9 cellular contexts compared by ENCODE assay signal in genomic region chr6:88177961-88178464, GRCh38. TPM values are rescaled to one million over a fixed set of nuclear protein-coding genes. Genes with fewer than 3 reads are reported as not detected.
DNase-seq lines count a peak whose midpoint lies in the region; ATAC-seq and TF ChIP-seq lines count a peak whose summit lies in the region.
"Had no signal": no experiment of that assay in that cellular context is flagged by ENCODE, and none has a peak within 500 bp of the region (broad histone marks: within the 10 kb centered on the region; RNA-seq: fewer than 3 reads in every experiment).

No MANE protein-coding gene starts in this region.

- H3K27me3 ChIP-seq in uterus: no peaks in the 10 kb centered on the region

- no peak for TF ChIP-seq CTCF in uterus (IDR thresholded peaks at IDR 0.05)

- no peak overlapping the region for H3K4me3 ChIP-seq in uterus

- H3K36me3 ChIP-seq in uterus: no peaks in the 10 kb centered on the region

- ATAC-seq in GM18861 (IDR thresholded peaks at IDR 0.05; ENCODE audit: unreplicated experiment) (peak; percentile 35), HG02763 (IDR thresholded peaks at IDR 0.05; ENCODE audit: unreplicated experiment) (peak; percentile 46)

- intact Hi-C loops in uterus (cut with DNase I; ENCODE audit: low total_unique reads): no loop called here

- DNase-seq in NAMALWA (ENCODE audit: low spot score) (peak; percentile 78), iris pigment epithelial cell (ENCODE audit: low read depth) (peak; percentile 53), DMS153 treated with DMSO at 0.1 percent for 48 hours (lab: John Stamatoyannopoulos, UW; ENCODE audit: unreplicated experiment) (no peak), uterus (no peak), A172 (ENCODE audit: low spot score) (no peak)
- no peak for DNase-seq in activated naive CD4-positive, alpha-beta T cell treated with anti-CD3 and anti-CD28 coated beads, Interleukin-2, amount 50 U/mL, for 16 hours
- DNase-seq: NCI-H510A had no signal

- H3K9me3 ChIP-seq in uterus: no peaks in the 10 kb centered on the region

- no peak for TF ChIP-seq POLR2A in uterus (IDR thresholded peaks at IDR 0.05)

- H3K4me1 ChIP-seq in uterus: no peaks in the 10 kb centered on the region

- H3K27ac ChIP-seq in uterus: no peak overlapping the region

RNA-seq across cellular contexts. Expression of gene CNR1, which starts 11.9 kb away (rescaled TPM):
- 10 to 100 TPM in 1 of 4 donors, 1 to 10 TPM in 3; 1.4 to 11.0 (median 7.3) TPM for total RNA-seq in uterus
- not detected in 2 replicates for total RNA-seq in A172 (2014; rRNA removed; shearing (Covaris generic))

Comparison
In these comparisons a context has a peak if more than half of its experiments do, and no peak if none do; other contexts are left out.
1. DNase-seq: peak in NAMALWA (single experiment) and iris pigment epithelial cell (single experiment); none in DMS153 treated with DMSO at 0.1 percent for 48 hours (single experiment), uterus (0 of 2), A172 (single experiment) and activated naive CD4-positive, alpha-beta T cell treated with anti-CD3 and anti-CD28 coated beads, Interleukin-2, amount 50 U/mL, for 16 hours (single experiment).